Comparison of ENCODE assay signal across 1 cellular context in genomic region chr1:116416854-116417513, GRCh38.
TF ChIP-seq lines count a peak whose summit lies in the region.

No MANE protein-coding gene starts in this region.

TF ChIP-seq in HCT116, 20 proteins besides CTCF, POLR2A, EP300 and RAD21 (continued from another document):
- no peak for TF ChIP-seq ZBTB33 (IDR thresholded peaks at IDR 0.05; ENCODE audit: extremely low read depth, insufficient replicate concordance, low read length)
